In the genomic region with DNA sequence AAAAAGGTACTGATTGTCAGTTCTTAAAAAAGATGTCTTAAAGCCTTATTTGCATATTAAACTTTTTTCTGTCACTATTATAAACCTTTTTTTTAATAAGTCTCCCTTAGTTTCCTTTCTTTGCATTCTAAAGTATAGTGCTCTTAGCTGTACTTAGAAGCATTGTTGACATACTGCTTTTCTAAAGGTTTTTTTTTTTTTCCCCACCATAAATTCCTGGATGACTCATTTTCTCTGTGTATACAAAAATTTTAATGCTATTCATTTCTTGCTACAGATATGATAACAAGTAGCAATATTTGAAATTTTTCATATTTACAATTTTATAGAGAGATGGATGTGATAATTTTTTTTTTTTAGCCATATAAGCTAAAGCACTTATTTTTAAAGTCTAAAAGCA, we compare ENCODE assay signal across 19 cellular contexts. TPM values are rescaled to one million over a fixed set of nuclear protein-coding genes. Genes with fewer than 3 reads are reported as not detected.
A peak's percentile ranks its signal among the peaks of the same experiment; 100 is the strongest.
DNase-seq lines count a peak whose midpoint lies in the region; FAIRE-seq and TF ChIP-seq lines count a peak whose summit lies in the region.
"Had no signal": no experiment of that assay in that cellular context is flagged by ENCODE, and none has a peak within 500 bp of the region (broad histone marks: within the 10 kb centered on the region; RNA-seq: fewer than 3 reads in every experiment).

No MANE protein-coding gene starts in this region.

- no peak overlapping the region for H2BK15ac ChIP-seq in mesenchymal stem cell (ENCODE audit: low read depth, poor library complexity, severe bottlenecking)

- no peak for TF ChIP-seq CTCF in chondrocyte (IDR thresholded peaks at IDR 0.05)

- no peak overlapping the region for H2BK12ac ChIP-seq in mesenchymal stem cell (ENCODE audit: low read length in 2 of 2)

- H3K9me3 ChIP-seq in mesenchymal stem cell (ENCODE audit: control insufficient read depth, low read length) = no peaks in the 10 kb centered on the region
- H3K9me3 ChIP-seq: BLaER1, right atrium auricular region had no signal

- no peak overlapping the region for H2BK5ac ChIP-seq in mesenchymal stem cell (ENCODE audit: low read depth, low read length, poor library complexity, severe bottlenecking)

- no peaks in the 10 kb centered on the region for H3K27me3 ChIP-seq in mesenchymal stem cell (ENCODE audit: control insufficient read depth in 1 of 2, insufficient read depth in 1 of 2, low read length in 2 of 2)
- H3K27me3 ChIP-seq: BLaER1, right atrium auricular region had no signal

- peaks cover 15 to 84% of the 10 kb centered on the region in 2 experiments for H3K36me3 ChIP-seq in mesenchymal stem cell (ENCODE audit: control insufficient read depth in 1 of 2, insufficient read depth in 2 of 2, low read depth in 1 of 2, low read length in 2 of 2)

- no peak overlapping the region for H3K4ac ChIP-seq in mesenchymal stem cell (ENCODE audit: low read depth in 1 of 2, low read length in 2 of 2)

- H3K36me3 Mint-ChIP-seq in chondrocyte (ENCODE audit: low read depth) = peaks cover 10% of the 10 kb centered on the region

- H3K4me1 ChIP-seq in mesenchymal stem cell (ENCODE audit: control insufficient read depth, insufficient read depth, low read depth, low read length) = peaks cover 6% of the 10 kb centered on the region
- H3K4me1 ChIP-seq: BLaER1, right atrium auricular region had no signal

- H4K8ac ChIP-seq in mesenchymal stem cell (ENCODE audit: low read length) = no peak overlapping the region

- FAIRE-seq in GM19239 (lab: Jason Lieb, UNC) = no peak

- H2AFZ ChIP-seq in mesenchymal stem cell (ENCODE audit: low read depth, low read length) = no peak overlapping the region

- peak overlapping the region; percentile 8 for H3K27ac ChIP-seq in mesenchymal stem cell (ENCODE audit: low read length, poor library complexity, severe bottlenecking)
- H3K27ac ChIP-seq: BLaER1, coronary artery, right atrium auricular region had no signal

- no peak overlapping the region for H3K14ac ChIP-seq in mesenchymal stem cell (ENCODE audit: low read length in 2 of 2)

- peak; percentile 59 for DNase-seq in EH (ENCODE audit: low read depth)
- DNase-seq in LHCN-M2 (ENCODE audit: low read depth) = peak; percentile 43
- DNase-seq in chondrocyte (ENCODE audit: low spot score) = no peak
- peak; percentile 65 for DNase-seq in mesenchymal stem cell
- no peak for DNase-seq in NCI-H187 (lab: John Stamatoyannopoulos, UW)
- no peak for DNase-seq in ecto neural progenitor cell (ENCODE audit: low spot score)
- DNase-seq in activated CD4-positive, CD25-positive, alpha-beta regulatory T cell treated with anti-CD3 and anti-CD28 coated beads, Interleukin-2, amount 50 U/mL, for 72 hours = no peak
- no peak for DNase-seq in GM19239 (ENCODE audit: insufficient read length, low spot score)
- DNase-seq: activated naive CD8-positive, alpha-beta T cell treated with anti-CD3 and anti-CD28 coated beads for 36 hours; foreskin melanocyte; islet precursor cell; NCI-H1417; NCI-H526 treated with DMSO at 0.1 percent for 48 hours had no signal

- no peak overlapping the region for H2BK120ac ChIP-seq in mesenchymal stem cell (ENCODE audit: low read depth, low read length)

- H3K9me3 Mint-ChIP-seq in chondrocyte (ENCODE audit: low read depth) = no peaks in the 10 kb centered on the region
- H3K9me3 Mint-ChIP-seq: activated naive CD8-positive, alpha-beta T cell treated with anti-CD3 and anti-CD28 coated beads for 36 hours; stimulated activated naive CD8-positive, alpha-beta T cell treated with anti-CD3 and anti-CD28 coated beads, Interleukin-15, Interleukin-2, amounts not matched to agents 100 ng/mL and 50 ng/mL, for 24 hours had no signal

- peaks cover 26% of the 10 kb centered on the region for H3K4me1 Mint-ChIP-seq in chondrocyte (ENCODE audit: low read depth)

- no peaks in the 10 kb centered on the region for H3K27me3 Mint-ChIP-seq in chondrocyte (ENCODE audit: low read depth)
- H3K27me3 Mint-ChIP-seq: activated naive CD8-positive, alpha-beta T cell treated with anti-CD3 and anti-CD28 coated beads for 36 hours; stimulated activated naive CD8-positive, alpha-beta T cell treated with anti-CD3 and anti-CD28 coated beads, Interleukin-15, Interleukin-2, amounts not matched to agents 100 ng/mL and 50 ng/mL, for 24 hours had no signal

- H3K9ac ChIP-seq in mesenchymal stem cell (ENCODE audit: low read length) = no peak overlapping the region
- H3K9ac ChIP-seq: BLaER1 had no signal

- no peak overlapping the region for H3K4me3 Mint-ChIP-seq in chondrocyte (ENCODE audit: unreplicated experiment)
- H3K4me3 Mint-ChIP-seq: activated naive CD8-positive, alpha-beta T cell treated with anti-CD3 and anti-CD28 coated beads for 36 hours; stimulated activated naive CD8-positive, alpha-beta T cell treated with anti-CD3 and anti-CD28 coated beads, Interleukin-15, Interleukin-2, amounts not matched to agents 100 ng/mL and 50 ng/mL, for 24 hours had no signal

- no peak overlapping the region for H3K18ac ChIP-seq in mesenchymal stem cell (ENCODE audit: low read depth in 1 of 2, low read length in 2 of 2)

- peak overlapping the region; percentile 73 for H3K27ac Mint-ChIP-seq in chondrocyte (ENCODE audit: unreplicated experiment)
- H3K27ac Mint-ChIP-seq: activated naive CD8-positive, alpha-beta T cell treated with anti-CD3 and anti-CD28 coated beads for 36 hours; stimulated activated naive CD8-positive, alpha-beta T cell treated with anti-CD3 and anti-CD28 coated beads, Interleukin-15, Interleukin-2, amounts not matched to agents 100 ng/mL and 50 ng/mL, for 24 hours had no signal

- H2AK5ac ChIP-seq in mesenchymal stem cell (ENCODE audit: low read length, severe bottlenecking) = no peak overlapping the region

- peaks cover 9% of the 10 kb centered on the region for H3K79me1 ChIP-seq in mesenchymal stem cell (replicated peaks; ENCODE audit: low read length, poor library complexity, severe bottlenecking)

- H3K4me2 ChIP-seq in mesenchymal stem cell (ENCODE audit: low read length, poor library complexity, severe bottlenecking) = no peak overlapping the region
- H3K4me2 ChIP-seq: BLaER1 had no signal

- no peak overlapping the region for H4K91ac ChIP-seq in mesenchymal stem cell (ENCODE audit: low read length)

- H3K23ac ChIP-seq in mesenchymal stem cell (ENCODE audit: low read length in 2 of 2) = no peak overlapping the region

- H3K4me3 ChIP-seq in mesenchymal stem cell (ENCODE audit: insufficient read depth in 1 of 2, low read depth in 1 of 2, low read length in 2 of 2) = no peak overlapping the region
- H3K4me3 ChIP-seq: BLaER1, coronary artery, right atrium auricular region had no signal

RNA-seq across cellular contexts. Expression of gene METTL21C, which starts 43.5 kb away (rescaled TPM):
- not detected in 2 replicates for total RNA-seq in LHCN-M2 (2014; rRNA removed)
- not detected for polyA plus RNA-seq in LHCN-M2 (2012)
- total RNA-seq in chondrocyte = not detected in 3 replicates
- polyA plus RNA-seq in mesenchymal stem cell (2013, experiment 1 of 2) = not detected
- polyA plus RNA-seq in mesenchymal stem cell (2013, experiment 2 of 2) = not detected
- total RNA-seq: activated naive CD8-positive, alpha-beta T cell treated with anti-CD3 and anti-CD28 coated beads for 36 hours; G401; myocyte; right atrium auricular region had no signal

RNA-seq across cellular contexts. Expression of gene TPP2, which starts 54.6 kb away (rescaled TPM):
- 56.9 and 57.3 TPM in 2 replicates for total RNA-seq in LHCN-M2 (2014; rRNA removed)
- polyA plus RNA-seq in LHCN-M2 (2012) = 9.7 TPM
- 27.6 to 36.0 TPM (median 27.8 TPM) in 3 replicates for total RNA-seq in chondrocyte
- polyA plus RNA-seq in mesenchymal stem cell (2013, experiment 1 of 2) = 37.0 TPM
- polyA plus RNA-seq in mesenchymal stem cell (2013, experiment 2 of 2) = 35.7 TPM

Comparison
In these comparisons a context has a peak if more than half of its experiments do, and no peak if none do; other contexts are left out.
1. DNase-seq: peak in EH (single experiment), LHCN-M2 (single experiment) and mesenchymal stem cell (single experiment); none in chondrocyte (single experiment), NCI-H187 (0 of 2), ecto neural progenitor cell (single experiment), activated CD4-positive, CD25-positive, alpha-beta regulatory T cell treated with anti-CD3 and anti-CD28 coated beads, Interleukin-2, amount 50 U/mL, for 72 hours (single experiment) and GM19239 (single experiment).